10 cellular contexts compared by ENCODE assay signal in genomic region chr6:40852667-40853383, GRCh38.
DNase-seq lines count a peak whose midpoint lies in the region; ATAC-seq and TF ChIP-seq lines count a peak whose summit lies in the region.
"Had no signal": no experiment of that assay in that cellular context is flagged by ENCODE, and none has a peak within 500 bp of the region (broad histone marks: within the 10 kb centered on the region; RNA-seq: fewer than 3 reads in every experiment).

No MANE protein-coding gene starts in this region.

- TF ChIP-seq RAD21 in SK-N-SH (IDR thresholded peaks at IDR 0.05; ENCODE audit: low read length) = no peak

- DNase-seq in AG10803 (ENCODE audit: low read depth) (peak; percentile 35), SK-N-SH (no peak), iPS-NIHi11 (ENCODE audit: low spot score) (peak; percentile 61), prostate gland (ENCODE audit: low spot score) (no peak), NCI-H226 (no peak), OCI-M2 (lab: John Stamatoyannopoulos, UW; ENCODE audit: unreplicated experiment) (no peak), gastrocnemius medialis (no peak)
- DNase-seq: NCI-H2029; stimulated activated naive CD4-positive, alpha-beta T cell had no signal

- intact Hi-C loops in prostate gland (cut with DNase I) = no loop called here
- intact Hi-C loops in gastrocnemius medialis (cut with DNase I; ENCODE audit: low total_unique reads) = no loop called here

- H3F3A ChIP-seq in SK-N-SH (replicated peaks; ENCODE audit: insufficient read depth) = no peaks in the 10 kb centered on the region

- no peak overlapping the region for H3K9ac ChIP-seq in SK-N-SH

- H3K4me3 ChIP-seq in AG10803 (ENCODE audit: low read length) (no peak overlapping the region), SK-N-SH (ENCODE audit: low read depth in 2 of 2, low read length in 1 of 2) (no peak overlapping the region; a peak in 1 of 4 replicates), prostate gland (no peak overlapping the region), gastrocnemius medialis (no peak overlapping the region)

- H3K9me2 ChIP-seq in SK-N-SH = no peaks in the 10 kb centered on the region

- no peak for TF ChIP-seq EP300 in SK-N-SH (IDR thresholded peaks at IDR 0.05; ENCODE audit: borderline replicate concordance in 1 of 2, low read depth in 1 of 2, low read length in 1 of 2)

- peaks cover 0 to 19% of the 10 kb centered on the region in 2 experiments; a peak in 1 of 4 replicates for H3K4me1 ChIP-seq in SK-N-SH (ENCODE audit: control insufficient read depth in 1 of 2, insufficient read depth in 2 of 2, low read depth in 1 of 2, low read length in 1 of 2)
- no peaks in the 10 kb centered on the region for H3K4me1 ChIP-seq in prostate gland (replicated peaks)
- peaks cover 0 to 13% of the 10 kb centered on the region in 2 donors for H3K4me1 ChIP-seq in gastrocnemius medialis

- H2AFZ ChIP-seq in SK-N-SH (ENCODE audit: low read depth) = no peak overlapping the region

- no peaks in the 10 kb centered on the region for H3K36me3 ChIP-seq in SK-N-SH (replicated peaks in 1 of 2; ENCODE audit: control insufficient read depth in 1 of 2, insufficient read depth in 2 of 2, low read length in 1 of 2)
- no peaks in the 10 kb centered on the region for H3K36me3 ChIP-seq in prostate gland
- no peaks in the 10 kb centered on the region for H3K36me3 ChIP-seq in gastrocnemius medialis

- H3K4me2 ChIP-seq in SK-N-SH = no peak overlapping the region

- ATAC-seq in gastrocnemius medialis = no peak

- no peaks in the 10 kb centered on the region for H4K20me1 ChIP-seq in SK-N-SH (ENCODE audit: insufficient read depth)

- in situ Hi-C loops in gastrocnemius medialis (cut with MboI; ENCODE audit: low sequenced_read_pairs in 4 of 4) = no loop called here

- POLR2A ChIA-PET in SK-N-SH (lab: Yijun Ruan, JAX) = no interaction called here

- WGBS in SK-N-SH (ENCODE audit: low lambda C conversion rate) = 53% methylated on average over 6 of the region's 6 CpGs
- WGBS in prostate gland = 54% methylated on average over 6 of the region's 6 CpGs

- no peaks in the 10 kb centered on the region for H3K79me2 ChIP-seq in SK-N-SH (ENCODE audit: insufficient read depth)

- TF ChIP-seq CTCF in AG10803 (conservative IDR thresholded peaks at IDR 0.05; ENCODE audit: low read length) = peak; percentile 49
- peak; percentile 69; the same call in 2 of the 3 replicates for TF ChIP-seq CTCF in GM12872 (IDR thresholded peaks at IDR 0.05; ENCODE audit: insufficient read depth, low read depth, low read length)
- TF ChIP-seq CTCF in SK-N-SH (IDR thresholded peaks at IDR 0.05) = peak; percentile 53
- TF ChIP-seq CTCF in prostate gland (IDR thresholded peaks at IDR 0.05) = no peak
- no peak for TF ChIP-seq CTCF in gastrocnemius medialis (IDR thresholded peaks at IDR 0.05 in 4 of 5, conservative IDR thresholded peaks at IDR 0.05 in 1 of 5)

- TF ChIP-seq POLR2A in prostate gland (IDR thresholded peaks at IDR 0.05) = no peak
- TF ChIP-seq POLR2A in gastrocnemius medialis (IDR thresholded peaks at IDR 0.05) = no peak

- H3K27ac ChIP-seq in SK-N-SH (ENCODE audit: low read depth in 2 of 2, low read length in 1 of 2) (no peak overlapping the region), prostate gland (no peak overlapping the region), gastrocnemius medialis (no peak overlapping the region)

- CTCF ChIA-PET in SK-N-SH (lab: Yijun Ruan, JAX) = interaction anchor here (0.7 to 2.9 kb wide), 6 partner anchors 8 to 176 kb away, joined by 3 to 10 read pairs (median 4); no protein-coding TSS in a partner anchor

- H3K27me3 ChIP-seq in SK-N-SH (ENCODE audit: insufficient read depth) = no peaks in the 10 kb centered on the region
- no peaks in the 10 kb centered on the region for H3K27me3 ChIP-seq in prostate gland (replicated peaks; ENCODE audit: insufficient read depth)
- H3K27me3 ChIP-seq in gastrocnemius medialis = no peaks in the 10 kb centered on the region

- no peaks in the 10 kb centered on the region for H3K9me3 ChIP-seq in SK-N-SH
- H3K9me3 ChIP-seq in prostate gland = no peaks in the 10 kb centered on the region
- H3K9me3 ChIP-seq in gastrocnemius medialis = no peaks in the 10 kb centered on the region

TF ChIP-seq in SK-N-SH, 30 proteins besides CTCF, POLR2A, EP300 and RAD21:
- TF ChIP-seq ZBTB33 (IDR thresholded peaks at IDR 0.05; ENCODE audit: borderline replicate concordance, low read depth) (no peak), GATA2 (CRISPR knock-in tag; IDR thresholded peaks at IDR 0.05) (no peak), EZH2phosphoT487 (IDR thresholded peaks at IDR 0.05; ENCODE audit: borderline replicate concordance, low read depth) (no peak), FOXM1 (IDR thresholded peaks at IDR 0.05; ENCODE audit: low read depth) (no peak), JUND (IDR thresholded peaks at IDR 0.05) (no peak), USF1 (IDR thresholded peaks at IDR 0.05; ENCODE audit: borderline replicate concordance, low read depth) (no peak), YY1 (IDR thresholded peaks at IDR 0.05; ENCODE audit: low read depth) (no peak), RFX5 (IDR thresholded peaks at IDR 0.05; ENCODE audit: low read length) (no peak), NFIC (IDR thresholded peaks at IDR 0.05; ENCODE audit: borderline replicate concordance) (no peak), POLR2AphosphoS5 (IDR thresholded peaks at IDR 0.05; ENCODE audit: low read depth, low read length) (no peak), REST (IDR thresholded peaks at IDR 0.05; ENCODE audit: low read depth, low read length) (no peak), TEAD4 (IDR thresholded peaks at IDR 0.05; ENCODE audit: borderline replicate concordance, insufficient read depth) (no peak), MXI1 (IDR thresholded peaks at IDR 0.05; ENCODE audit: low read depth, low read length) (no peak), NRF1 (IDR thresholded peaks at IDR 0.05; ENCODE audit: low read depth, low read length) (no peak), SMC3 (IDR thresholded peaks at IDR 0.05; ENCODE audit: low read depth, low read length) (no peak), CHD2 (IDR thresholded peaks at IDR 0.05; ENCODE audit: low read length, partially characterized antibody) (no peak)

Comparison
In these comparisons a context has a peak if more than half of its experiments do, and no peak if none do; other contexts are left out.
1. DNase-seq: peak in AG10803 (single experiment) and iPS-NIHi11 (single experiment); none in SK-N-SH (single experiment), prostate gland (single experiment), NCI-H226 (single experiment), OCI-M2 (single experiment) and gastrocnemius medialis (0 of 2).
2. CTCF ChIP-seq: peak in AG10803 (single experiment), GM12872 (single experiment) and SK-N-SH (single experiment); none in prostate gland (0 of 4) and gastrocnemius medialis (0 of 5).